ENCODE assay signal across 7 cellular contexts in genomic region chr9:124415852-124416484, GRCh38. TPM values are rescaled to one million over a fixed set of nuclear protein-coding genes. Genes with fewer than 3 reads are reported as not detected.
A peak's percentile ranks its signal among the peaks of the same experiment; 100 is the strongest.
DNase-seq lines count a peak whose midpoint lies in the region; ATAC-seq, FAIRE-seq and TF ChIP-seq lines count a peak whose summit lies in the region.

No MANE protein-coding gene starts in this region.

- FAIRE-seq in endothelial cell of umbilical vein (lab: Jason Lieb, UNC), result no peak

- DNase-seq in GM12865 (ENCODE audit: low read depth) (no peak), NCI-H69 (lab: John Stamatoyannopoulos, UW) (peak; percentile 37), endothelial cell of umbilical vein (ENCODE audit: low read depth, low spot score) (no peak), psoas muscle (no peak), A172 (ENCODE audit: low spot score) (no peak), SHP77 treated with DMSO at 0.1 percent for 48 hours (lab: John Stamatoyannopoulos, UW) (no peak), left lobe of liver (ENCODE audit: low spot score) (no peak)

- CTCF ChIA-PET in endothelial cell of umbilical vein (lab: Charles Lee), result interaction anchor here (0.5 to 0.6 kb wide), 2 partner anchors 24 to 1160 kb away, joined by 3 read pairs; no protein-coding TSS in a partner anchor

- H3K79me2 ChIP-seq in endothelial cell of umbilical vein (ENCODE audit: control insufficient read depth, insufficient read depth, low read length), result peaks cover 24% of the 10 kb centered on the region

- H2AFZ ChIP-seq in endothelial cell of umbilical vein (ENCODE audit: low read depth, low read length), result peak overlapping the region; percentile 49

- H3K9me3 ChIP-seq in endothelial cell of umbilical vein (replicated peaks; ENCODE audit: control insufficient read depth, insufficient read depth, low read length) (no peaks in the 10 kb centered on the region), psoas muscle (no peaks in the 10 kb centered on the region)

- TF ChIP-seq POLR2A in endothelial cell of umbilical vein (IDR thresholded peaks at IDR 0.05; ENCODE audit: low read depth, low read length), result no peak

- 50 to 61% (median 51%) methylated on average over 17 of the region's 17 CpGs for WGBS in psoas muscle, 3 donors

- peaks cover 30% of the 10 kb centered on the region for H3K4me1 ChIP-seq in endothelial cell of umbilical vein (ENCODE audit: control insufficient read depth, extremely low read depth, insufficient read depth, low read length)
- H3K4me1 ChIP-seq in psoas muscle, result peaks cover 12% of the 10 kb centered on the region

- no peaks in the 10 kb centered on the region for H3K9me1 ChIP-seq in endothelial cell of umbilical vein (replicated peaks; ENCODE audit: control insufficient read depth, extremely low read depth, insufficient read depth, low read length)

- no peak overlapping the region for H3K4me2 ChIP-seq in endothelial cell of umbilical vein (ENCODE audit: insufficient read depth, low read length)

- no TSS peak for BruUV-seq in endothelial cell of umbilical vein (replicated peaks; lab: Mats Ljungman, UMichigan)

- no peaks in the 10 kb centered on the region for H4K20me1 ChIP-seq in endothelial cell of umbilical vein (replicated peaks; ENCODE audit: control insufficient read depth, extremely low read depth, insufficient read depth, low read length)

- H3K4me3 ChIP-seq in GM12865 (ENCODE audit: low read depth, low read length), result peak overlapping the region; percentile 96
- no peak overlapping the region for H3K4me3 ChIP-seq in endothelial cell of umbilical vein (replicated peaks in 1 of 3; ENCODE audit: insufficient read depth in 1 of 3, low read depth in 1 of 3, low read length in 3 of 3)
- H3K4me3 ChIP-seq in psoas muscle, result peak overlapping the region; percentile 77

- no peaks in the 10 kb centered on the region for H3K27me3 ChIP-seq in endothelial cell of umbilical vein (ENCODE audit: control insufficient read depth in 2 of 2, insufficient read depth in 2 of 2, low read length in 2 of 2)
- no peaks in the 10 kb centered on the region for H3K27me3 ChIP-seq in psoas muscle (ENCODE audit: insufficient read depth in 3 of 3, low read length in 2 of 3)

- H3K36me3 ChIP-seq in endothelial cell of umbilical vein (ENCODE audit: control insufficient read depth in 2 of 2, extremely low read depth in 1 of 2, insufficient read depth in 2 of 2, low read length in 2 of 2) (peaks cover 3 to 22% of the 10 kb centered on the region in 2 experiments), psoas muscle (ENCODE audit: insufficient read depth in 1 of 2, low read depth in 1 of 2) (peaks cover 19 to 33% of the 10 kb centered on the region in 2 donors)

- TF ChIP-seq CTCF in GM12865 (IDR thresholded peaks at IDR 0.05; ENCODE audit: insufficient read depth, low read depth, low read length, missing control alignments) (no peak), endothelial cell of umbilical vein (IDR thresholded peaks at IDR 0.05; ENCODE audit: extremely low read depth in 1 of 2, insufficient read depth in 1 of 2, low read depth in 1 of 2, low read length in 2 of 2) (no peak), psoas muscle (IDR thresholded peaks at IDR 0.05) (no peak)

- intact Hi-C loops in endothelial cell of umbilical vein (cut with micrococcal nuclease) (loop anchor here (5.0 kb wide), 1 partner anchor 241 kb away; no protein-coding TSS in a partner anchor), psoas muscle (cut with DNase I) (no loop called here)

- no peak overlapping the region for H3K9ac ChIP-seq in endothelial cell of umbilical vein (replicated peaks; ENCODE audit: extremely low read depth, insufficient read depth, low read length)

- dilution Hi-C loops in endothelial cell of umbilical vein (cut with MboI; ENCODE audit: extremely low pct_ligation_motif_present, low sequenced_read_pairs), result no loop called here

- ATAC-seq in psoas muscle (no peak), left lobe of liver (no peak)

- H3K27ac ChIP-seq in endothelial cell of umbilical vein (ENCODE audit: insufficient read depth, low read depth, low read length) (no peak overlapping the region), psoas muscle (no peak overlapping the region)

- POLR2A ChIA-PET in endothelial cell of umbilical vein (lab: Charles Lee), result no interaction called here

TF ChIP-seq in endothelial cell of umbilical vein, 7 proteins besides CTCF, POLR2A, EP300 and RAD21:
- no peak for TF ChIP-seq GATA2 (IDR thresholded peaks at IDR 0.05; ENCODE audit: insufficient read depth, insufficient read length, low read depth, low read length)

RNA-seq across cellular contexts. Expression of gene PSMB7, which starts 0.7 kb away (rescaled TPM):
- 227 and 241 TPM in 2 replicates for total RNA-seq in endothelial cell of umbilical vein
- polyA plus RNA-seq in endothelial cell of umbilical vein, result 350 and 366 TPM in 2 replicates
- 404 and 449 TPM in 2 replicates for polyA plus RNA-seq in endothelial cell of umbilical vein (2011; cell fraction: cytosol; rRNA removed)
- 197 and 198 TPM in 2 replicates for polyA plus RNA-seq in endothelial cell of umbilical vein (2011; cell fraction: nucleus; rRNA removed)
- 406 and 445 TPM in 2 replicates for polyA plus RNA-seq in endothelial cell of umbilical vein (2012)
- polyA minus RNA-seq in endothelial cell of umbilical vein, result 275 and 309 TPM in 2 replicates
- 220 TPM for polyA minus RNA-seq in endothelial cell of umbilical vein (2011; cell fraction: cytosol; rRNA and poly(A)+ RNA removed)
- polyA minus RNA-seq in endothelial cell of umbilical vein (2011; cell fraction: nucleus; rRNA and poly(A)+ RNA removed), result 92.8 and 128 TPM in 2 replicates
- total RNA-seq in psoas muscle, result 100 to 1,000 TPM; 144 to 189 (median 168) TPM
- 100 to 1,000 TPM; 247 to 421 (median 332) TPM for polyA plus RNA-seq in psoas muscle
- total RNA-seq in A172 (2014; rRNA removed; shearing (Covaris generic)), result 609 and 677 TPM in 2 replicates
- total RNA-seq in left lobe of liver, result 86.0 TPM

RNA-seq across cellular contexts. Expression of gene ADGRD2, which starts 34.3 kb away (rescaled TPM):
- total RNA-seq in endothelial cell of umbilical vein (not detected in 2 replicates), psoas muscle (not detected), left lobe of liver (not detected)
- polyA plus RNA-seq in endothelial cell of umbilical vein (not detected in 2 replicates), psoas muscle (not detected)
- polyA plus RNA-seq in endothelial cell of umbilical vein (2011; cell fraction: cytosol; rRNA removed), result not detected in 2 replicates
- not detected in 2 replicates for polyA plus RNA-seq in endothelial cell of umbilical vein (2011; cell fraction: nucleus; rRNA removed)
- not detected in 2 replicates for polyA plus RNA-seq in endothelial cell of umbilical vein (2012)
- polyA minus RNA-seq in endothelial cell of umbilical vein, result not detected in 2 replicates
- polyA minus RNA-seq in endothelial cell of umbilical vein (2011; cell fraction: cytosol; rRNA and poly(A)+ RNA removed), result not detected
- not detected in 2 replicates for polyA minus RNA-seq in endothelial cell of umbilical vein (2011; cell fraction: nucleus; rRNA and poly(A)+ RNA removed)
- not detected in 2 replicates for total RNA-seq in A172 (2014; rRNA removed; shearing (Covaris generic))

Comparison
In these comparisons a context has a peak if more than half of its experiments do, and no peak if none do; other contexts are left out.
1. H3K4me3 ChIP-seq: peak in GM12865 (single experiment) and psoas muscle (single experiment); none in endothelial cell of umbilical vein (0 of 3).